13 cellular contexts compared by ENCODE assay signal in the genomic region with DNA sequence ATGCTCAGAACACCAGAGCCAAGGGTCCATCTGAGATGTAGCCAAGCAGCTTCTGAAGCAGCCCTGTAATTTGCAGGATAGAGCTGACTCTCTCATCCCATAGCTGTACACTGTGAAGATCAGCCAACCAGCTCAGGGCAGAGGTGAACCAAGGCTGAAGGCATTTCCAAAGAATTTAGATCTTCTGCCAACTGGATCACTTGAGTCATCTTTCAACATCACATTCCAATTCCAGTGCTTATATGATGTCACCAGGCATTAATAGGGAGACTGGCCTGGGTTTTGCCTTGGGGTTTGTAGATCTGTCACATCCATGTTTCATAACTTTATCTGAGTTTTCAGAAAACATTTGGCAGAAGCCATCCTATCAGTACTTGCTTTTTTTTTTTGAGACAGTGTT.
DNase-seq lines count a peak whose midpoint lies in the region; ATAC-seq and TF ChIP-seq lines count a peak whose summit lies in the region.
"Had no signal": no experiment of that assay in that cellular context is flagged by ENCODE, and none has a peak within 500 bp of the region (broad histone marks: within the 10 kb centered on the region; RNA-seq: fewer than 3 reads in every experiment).

No MANE protein-coding gene starts in this region.

- H3K4me1 ChIP-seq in right cardiac atrium (ENCODE audit: control insufficient read depth, insufficient read depth, low read length) (no peaks in the 10 kb centered on the region), testis (peaks cover 5% of the 10 kb centered on the region)
- H3K4me1 ChIP-seq: ascending aorta had no signal

- TF ChIP-seq POLR2A in testis (IDR thresholded peaks at IDR 0.05): no peak

- H3K36me3 ChIP-seq in testis (ENCODE audit: low read depth, missing control alignments): no peaks in the 10 kb centered on the region
- H3K36me3 ChIP-seq in H7 (replicated peaks; ENCODE audit: control insufficient read depth, insufficient read depth, low read length): no peaks in the 10 kb centered on the region
- H3K36me3 ChIP-seq: ascending aorta had no signal

- H3K27ac Mint-ChIP-seq in T-helper 17 cell: no peak overlapping the region

- no peaks in the 10 kb centered on the region for H3K36me3 Mint-ChIP-seq in T-helper 17 cell (ENCODE audit: low read depth)

- ATAC-seq in right cardiac atrium (peak; percentile 97), T-helper 17 cell (no peak), HG02798 (IDR thresholded peaks at IDR 0.05; ENCODE audit: poor library complexity, unreplicated experiment) (no peak)

- H3K27ac ChIP-seq in right cardiac atrium (ENCODE audit: low read length): peak overlapping the region; percentile 50
- no peak overlapping the region for H3K27ac ChIP-seq in testis
- H3K27ac ChIP-seq: ascending aorta had no signal

- no peak overlapping the region for H3K4me3 Mint-ChIP-seq in T-helper 17 cell
- H3K4me3 Mint-ChIP-seq: neural crest cell had no signal

- DNase-seq in HK-2 (ENCODE audit: unreplicated experiment) (peak; percentile 50), astrocyte of the hippocampus (ENCODE audit: low read depth, low spot score) (peak; percentile 69), right cardiac atrium (peak in 2 of 3 donors; percentile 47 to 55), testis (peak; percentile 27), T-helper 17 cell (no peak), H7 (no peak)
- DNase-seq in stimulated activated CD4-positive, alpha-beta T cell treated with anti-CD3 and anti-CD28 coated beads, Interleukin-1b, Interleukin-23, amount 100 ng/mL, for 48 hours: no peak
- DNase-seq: hippocampal formation, NCI-H1048, SHP77 had no signal

- H3K4me1 Mint-ChIP-seq in T-helper 17 cell: no peaks in the 10 kb centered on the region
- H3K4me1 Mint-ChIP-seq: neural crest cell had no signal

- intact Hi-C loops in right cardiac atrium (cut with DNase I) (no loop called here), testis (cut with DNase I; ENCODE audit: low total_unique reads) (no loop called here)

- H3K27me3 ChIP-seq in right cardiac atrium (ENCODE audit: control insufficient read depth, insufficient read depth): no peaks in the 10 kb centered on the region
- no peaks in the 10 kb centered on the region for H3K27me3 ChIP-seq in testis
- no peaks in the 10 kb centered on the region; the same call in 1 of the 2 replicates for H3K27me3 ChIP-seq in H7 (ENCODE audit: control insufficient read depth, insufficient read depth, low read length)
- H3K27me3 ChIP-seq: ascending aorta had no signal

- no peak for TF ChIP-seq CTCF in testis (IDR thresholded peaks at IDR 0.05)

- H3K4me3 ChIP-seq in right cardiac atrium (ENCODE audit: low read length): no peak overlapping the region
- no peak overlapping the region for H3K4me3 ChIP-seq in testis
- H3K4me3 ChIP-seq in H7 (ENCODE audit: insufficient read depth, low read depth, low read length): no peak overlapping the region
- H3K4me3 ChIP-seq: ascending aorta had no signal

- H3K9me3 ChIP-seq in right cardiac atrium (ENCODE audit: control insufficient read depth, low read length) (no peaks in the 10 kb centered on the region), testis (no peaks in the 10 kb centered on the region), T-helper 17 cell (ENCODE audit: control insufficient read depth, low read length, poor library complexity, severe bottlenecking) (no peaks in the 10 kb centered on the region)
- H3K9me3 ChIP-seq: ascending aorta had no signal

- H3K27me3 Mint-ChIP-seq in T-helper 17 cell: peaks cover 4% of the 10 kb centered on the region

Comparison
In these comparisons a context has a peak if more than half of its experiments do, and no peak if none do; other contexts are left out.
1. DNase-seq: peak in HK-2 (single experiment), astrocyte of the hippocampus (single experiment), right cardiac atrium (2 of 3) and testis (single experiment); none in T-helper 17 cell (0 of 3), H7 (single experiment) and stimulated activated CD4-positive, alpha-beta T cell treated with anti-CD3 and anti-CD28 coated beads, Interleukin-1b, Interleukin-23, amount 100 ng/mL, for 48 hours (single experiment).
2. ATAC-seq: peak in right cardiac atrium (2 of 2); none in T-helper 17 cell (single experiment) and HG02798 (single experiment).